ENCODE assay signal across 1 cellular context in the genomic region with DNA sequence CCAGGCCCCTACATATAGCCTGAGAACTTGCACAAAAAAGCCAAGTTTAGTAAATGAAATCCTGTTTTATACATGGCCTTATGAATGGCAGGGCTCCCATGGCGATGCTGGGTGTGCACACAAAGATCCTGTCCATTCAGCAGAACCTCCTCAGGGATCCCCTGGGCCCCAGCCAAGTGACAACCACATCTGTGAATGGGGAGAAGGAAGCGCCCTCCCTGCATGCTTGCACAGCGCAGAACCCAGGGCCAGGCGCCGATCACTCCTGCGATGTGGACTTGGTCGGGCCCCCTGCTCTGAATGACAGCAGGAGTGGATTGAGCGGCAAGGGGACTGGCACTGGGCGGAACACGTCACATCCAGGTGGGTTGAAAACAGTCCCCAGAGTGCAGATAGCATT.
TF ChIP-seq lines count a peak whose summit lies in the region.

No MANE protein-coding gene starts in this region.

TF ChIP-seq in GM12878, 131 proteins besides CTCF, POLR2A, EP300 and RAD21:
- TF ChIP-seq ZNF207 (IDR thresholded peaks at IDR 0.05; ENCODE audit: borderline replicate concordance): no peak
- TF ChIP-seq CBFB (IDR thresholded peaks at IDR 0.05; ENCODE audit: low read depth): no peak
- TF ChIP-seq STAT1 (conservative IDR thresholded peaks at IDR 0.05): no peak
- TF ChIP-seq, protein P1, sequence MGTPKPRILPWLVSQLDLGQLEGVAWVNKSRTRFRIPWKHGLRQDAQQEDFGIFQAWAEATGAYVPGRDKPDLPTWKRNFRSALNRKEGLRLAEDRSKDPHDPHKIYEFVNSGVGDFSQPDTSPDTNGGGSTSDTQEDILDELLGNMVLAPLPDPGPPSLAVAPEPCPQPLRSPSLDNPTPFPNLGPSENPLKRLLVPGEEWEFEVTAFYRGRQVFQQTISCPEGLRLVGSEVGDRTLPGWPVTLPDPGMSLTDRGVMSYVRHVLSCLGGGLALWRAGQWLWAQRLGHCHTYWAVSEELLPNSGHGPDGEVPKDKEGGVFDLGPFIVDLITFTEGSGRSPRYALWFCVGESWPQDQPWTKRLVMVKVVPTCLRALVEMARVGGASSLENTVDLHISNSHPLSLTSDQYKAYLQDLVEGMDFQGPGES (IDR thresholded peaks at IDR 0.05): no peak
- TF ChIP-seq SPI1 (IDR thresholded peaks at IDR 0.05; ENCODE audit: borderline replicate concordance, insufficient read depth, low read depth, low read length): no peak
- TF ChIP-seq, protein P2, sequence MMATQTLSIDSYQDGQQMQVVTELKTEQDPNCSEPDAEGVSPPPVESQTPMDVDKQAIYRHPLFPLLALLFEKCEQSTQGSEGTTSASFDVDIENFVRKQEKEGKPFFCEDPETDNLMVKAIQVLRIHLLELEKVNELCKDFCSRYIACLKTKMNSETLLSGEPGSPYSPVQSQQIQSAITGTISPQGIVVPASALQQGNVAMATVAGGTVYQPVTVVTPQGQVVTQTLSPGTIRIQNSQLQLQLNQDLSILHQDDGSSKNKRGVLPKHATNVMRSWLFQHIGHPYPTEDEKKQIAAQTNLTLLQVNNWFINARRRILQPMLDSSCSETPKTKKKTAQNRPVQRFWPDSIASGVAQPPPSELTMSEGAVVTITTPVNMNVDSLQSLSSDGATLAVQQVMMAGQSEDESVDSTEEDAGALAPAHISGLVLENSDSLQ (IDR thresholded peaks at IDR 0.05): no peak
- no peak for TF ChIP-seq NFYA (IDR thresholded peaks at IDR 0.05; ENCODE audit: borderline replicate concordance, low read depth, low read length)
